Comparison of ENCODE assay signal across 2 cellular contexts in the genomic region with DNA sequence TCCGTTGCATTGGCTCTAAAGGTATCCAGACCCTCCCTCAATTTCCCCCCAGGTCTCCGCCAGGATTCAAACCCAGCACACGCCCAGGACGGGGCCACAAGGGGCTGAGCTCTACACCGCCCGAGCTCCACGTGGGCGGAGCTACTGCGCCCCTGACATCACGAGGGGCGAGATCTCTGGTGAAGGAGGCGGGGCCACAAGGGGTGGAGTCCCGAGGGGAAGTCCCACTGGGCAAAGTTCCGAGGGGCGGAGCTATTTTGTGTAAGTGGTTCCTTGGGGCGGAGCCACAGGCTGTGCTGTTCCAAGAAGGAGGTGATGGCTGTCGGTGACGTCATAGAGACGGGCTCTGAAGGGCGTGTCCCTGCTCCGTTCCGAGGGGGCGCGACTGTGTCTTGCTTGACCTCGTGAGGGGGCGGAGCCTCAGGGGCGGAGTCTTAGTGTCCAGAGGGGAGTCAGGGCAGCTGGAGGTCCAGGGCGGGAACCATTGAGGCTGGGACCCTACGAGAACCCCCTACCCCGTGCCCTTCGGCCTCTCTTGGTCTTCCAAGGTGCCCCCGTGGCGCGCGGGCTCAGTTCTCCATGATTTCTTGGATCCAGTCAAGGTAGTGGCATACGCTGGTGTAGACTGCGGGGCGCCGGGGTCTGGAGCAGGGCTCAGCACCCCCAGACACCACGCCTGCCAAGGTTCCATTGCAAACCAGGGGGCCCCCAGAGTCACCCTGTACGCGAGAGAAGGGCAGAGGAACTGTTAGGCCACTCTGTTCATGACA.
TF ChIP-seq lines count a peak whose summit lies in the region.

No MANE protein-coding gene starts in this region.

TF ChIP-seq in HCT116, 20 proteins besides CTCF, POLR2A, EP300 and RAD21 (continued from another document):
- TF ChIP-seq, protein P1, sequence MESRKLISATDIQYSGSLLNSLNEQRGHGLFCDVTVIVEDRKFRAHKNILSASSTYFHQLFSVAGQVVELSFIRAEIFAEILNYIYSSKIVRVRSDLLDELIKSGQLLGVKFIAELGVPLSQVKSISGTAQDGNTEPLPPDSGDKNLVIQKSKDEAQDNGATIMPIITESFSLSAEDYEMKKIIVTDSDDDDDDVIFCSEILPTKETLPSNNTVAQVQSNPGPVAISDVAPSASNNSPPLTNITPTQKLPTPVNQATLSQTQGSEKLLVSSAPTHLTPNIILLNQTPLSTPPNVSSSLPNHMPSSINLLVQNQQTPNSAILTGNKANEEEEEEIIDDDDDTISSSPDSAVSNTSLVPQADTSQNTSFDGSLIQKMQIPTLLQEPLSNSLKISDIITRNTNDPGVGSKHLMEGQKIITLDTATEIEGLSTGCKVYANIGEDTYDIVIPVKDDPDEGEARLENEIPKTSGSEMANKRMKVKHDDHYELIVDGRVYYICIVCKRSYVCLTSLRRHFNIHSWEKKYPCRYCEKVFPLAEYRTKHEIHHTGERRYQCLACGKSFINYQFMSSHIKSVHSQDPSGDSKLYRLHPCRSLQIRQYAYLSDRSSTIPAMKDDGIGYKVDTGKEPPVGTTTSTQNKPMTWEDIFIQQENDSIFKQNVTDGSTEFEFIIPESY (IDR thresholded peaks at IDR 0.05; ENCODE audit: extremely low read depth, insufficient replicate concordance, low read length), result peak; percentile 54
- TF ChIP-seq CEBPB (IDR thresholded peaks at IDR 0.05; ENCODE audit: low read depth) (no peak), ELF1 (IDR thresholded peaks at IDR 0.05; ENCODE audit: borderline replicate concordance, low read depth) (no peak), SP1 (IDR thresholded peaks at IDR 0.05; ENCODE audit: low read depth) (peak; percentile 61), FOSL1 (IDR thresholded peaks at IDR 0.05; ENCODE audit: low read depth) (no peak), ZFX (IDR thresholded peaks at IDR 0.05) (no peak), EZH2phosphoT487 (IDR thresholded peaks at IDR 0.05; ENCODE audit: borderline replicate concordance) (no peak), SIN3A (IDR thresholded peaks at IDR 0.05; ENCODE audit: low read depth) (no peak), CBX3 (IDR thresholded peaks at IDR 0.05; ENCODE audit: low read depth) (no peak), YY1 (IDR thresholded peaks at IDR 0.05; ENCODE audit: extremely low read depth, insufficient replicate concordance, low read depth, low read length) (no peak), EGR1 (IDR thresholded peaks at IDR 0.05; ENCODE audit: low read depth) (peak; percentile 72), EZH2 (IDR thresholded peaks at IDR 0.05) (no peak), SRF (IDR thresholded peaks at IDR 0.05; ENCODE audit: low read depth) (no peak), JUND (IDR thresholded peaks at IDR 0.05) (no peak), ZNF274 (IDR thresholded peaks at IDR 0.05; ENCODE audit: low read depth, low read length) (no peak)
- TF ChIP-seq, protein P2, sequence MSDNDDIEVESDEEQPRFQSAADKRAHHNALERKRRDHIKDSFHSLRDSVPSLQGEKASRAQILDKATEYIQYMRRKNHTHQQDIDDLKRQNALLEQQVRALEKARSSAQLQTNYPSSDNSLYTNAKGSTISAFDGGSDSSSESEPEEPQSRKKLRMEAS (IDR thresholded peaks at IDR 0.05), result peak; percentile 65; the same call in 1 of the 2 replicates
- TF ChIP-seq, protein P3, sequence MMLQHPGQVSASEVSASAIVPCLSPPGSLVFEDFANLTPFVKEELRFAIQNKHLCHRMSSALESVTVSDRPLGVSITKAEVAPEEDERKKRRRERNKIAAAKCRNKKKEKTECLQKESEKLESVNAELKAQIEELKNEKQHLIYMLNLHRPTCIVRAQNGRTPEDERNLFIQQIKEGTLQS (IDR thresholded peaks at IDR 0.05), result no peak
- TF ChIP-seq, protein P4, sequence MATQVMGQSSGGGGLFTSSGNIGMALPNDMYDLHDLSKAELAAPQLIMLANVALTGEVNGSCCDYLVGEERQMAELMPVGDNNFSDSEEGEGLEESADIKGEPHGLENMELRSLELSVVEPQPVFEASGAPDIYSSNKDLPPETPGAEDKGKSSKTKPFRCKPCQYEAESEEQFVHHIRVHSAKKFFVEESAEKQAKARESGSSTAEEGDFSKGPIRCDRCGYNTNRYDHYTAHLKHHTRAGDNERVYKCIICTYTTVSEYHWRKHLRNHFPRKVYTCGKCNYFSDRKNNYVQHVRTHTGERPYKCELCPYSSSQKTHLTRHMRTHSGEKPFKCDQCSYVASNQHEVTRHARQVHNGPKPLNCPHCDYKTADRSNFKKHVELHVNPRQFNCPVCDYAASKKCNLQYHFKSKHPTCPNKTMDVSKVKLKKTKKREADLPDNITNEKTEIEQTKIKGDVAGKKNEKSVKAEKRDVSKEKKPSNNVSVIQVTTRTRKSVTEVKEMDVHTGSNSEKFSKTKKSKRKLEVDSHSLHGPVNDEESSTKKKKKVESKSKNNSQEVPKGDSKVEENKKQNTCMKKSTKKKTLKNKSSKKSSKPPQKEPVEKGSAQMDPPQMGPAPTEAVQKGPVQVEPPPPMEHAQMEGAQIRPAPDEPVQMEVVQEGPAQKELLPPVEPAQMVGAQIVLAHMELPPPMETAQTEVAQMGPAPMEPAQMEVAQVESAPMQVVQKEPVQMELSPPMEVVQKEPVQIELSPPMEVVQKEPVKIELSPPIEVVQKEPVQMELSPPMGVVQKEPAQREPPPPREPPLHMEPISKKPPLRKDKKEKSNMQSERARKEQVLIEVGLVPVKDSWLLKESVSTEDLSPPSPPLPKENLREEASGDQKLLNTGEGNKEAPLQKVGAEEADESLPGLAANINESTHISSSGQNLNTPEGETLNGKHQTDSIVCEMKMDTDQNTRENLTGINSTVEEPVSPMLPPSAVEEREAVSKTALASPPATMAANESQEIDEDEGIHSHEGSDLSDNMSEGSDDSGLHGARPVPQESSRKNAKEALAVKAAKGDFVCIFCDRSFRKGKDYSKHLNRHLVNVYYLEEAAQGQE (IDR thresholded peaks at IDR 0.05; ENCODE audit: low read depth), result no peak

TF ChIP-seq in WTC11, 78 proteins besides CTCF, POLR2A, EP300 and RAD21 (continued from another document):
- no peak for TF ChIP-seq JUN (CRISPR knock-in tag; IDR thresholded peaks at IDR 0.05)
